Comparison of ENCODE assay signal across 1 cellular context in genomic region chr17:50950002-50950877, GRCh38.
TF ChIP-seq lines count a peak whose summit lies in the region.

No MANE protein-coding gene starts in this region.

TF ChIP-seq in liver, 16 proteins besides CTCF, POLR2A, EP300 and RAD21 (continued from another document):
- TF ChIP-seq, protein P1, sequence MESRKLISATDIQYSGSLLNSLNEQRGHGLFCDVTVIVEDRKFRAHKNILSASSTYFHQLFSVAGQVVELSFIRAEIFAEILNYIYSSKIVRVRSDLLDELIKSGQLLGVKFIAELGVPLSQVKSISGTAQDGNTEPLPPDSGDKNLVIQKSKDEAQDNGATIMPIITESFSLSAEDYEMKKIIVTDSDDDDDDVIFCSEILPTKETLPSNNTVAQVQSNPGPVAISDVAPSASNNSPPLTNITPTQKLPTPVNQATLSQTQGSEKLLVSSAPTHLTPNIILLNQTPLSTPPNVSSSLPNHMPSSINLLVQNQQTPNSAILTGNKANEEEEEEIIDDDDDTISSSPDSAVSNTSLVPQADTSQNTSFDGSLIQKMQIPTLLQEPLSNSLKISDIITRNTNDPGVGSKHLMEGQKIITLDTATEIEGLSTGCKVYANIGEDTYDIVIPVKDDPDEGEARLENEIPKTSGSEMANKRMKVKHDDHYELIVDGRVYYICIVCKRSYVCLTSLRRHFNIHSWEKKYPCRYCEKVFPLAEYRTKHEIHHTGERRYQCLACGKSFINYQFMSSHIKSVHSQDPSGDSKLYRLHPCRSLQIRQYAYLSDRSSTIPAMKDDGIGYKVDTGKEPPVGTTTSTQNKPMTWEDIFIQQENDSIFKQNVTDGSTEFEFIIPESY (IDR thresholded peaks at IDR 0.05), result no peak
- TF ChIP-seq HNF4A (conservative IDR thresholded peaks at IDR 0.05), result peak; percentile 75 to 87
- TF ChIP-seq EGR1 (IDR thresholded peaks at IDR 0.05; ENCODE audit: low read depth in 2 of 2), result peak in 1 of 2 donors; percentile 19
- peak; percentile 83 for TF ChIP-seq YY1 (IDR thresholded peaks at IDR 0.05)
- no peak for TF ChIP-seq GABPA (IDR thresholded peaks at IDR 0.05 in 1 of 2, conservative IDR thresholded peaks at IDR 0.05 in 1 of 2)
- TF ChIP-seq FOXA2 (IDR thresholded peaks at IDR 0.05), result no peak
- peak; percentile 81 for TF ChIP-seq TAF1 (conservative IDR thresholded peaks at IDR 0.05)
